ENCODE assay signal across 8 cellular contexts in genomic region chr4:55949480-55949802, GRCh38. TPM values are rescaled to one million over a fixed set of nuclear protein-coding genes. Genes with fewer than 3 reads are reported as not detected.
DNase-seq lines count a peak whose midpoint lies in the region; ATAC-seq, FAIRE-seq and TF ChIP-seq lines count a peak whose summit lies in the region.

No MANE protein-coding gene starts in this region.

- peaks cover 4 to 24% (median 5%) of the 10 kb centered on the region in 3 donors for H3K36me3 Mint-ChIP-seq in CD8-positive, alpha-beta memory T cell

- peak overlapping the region; percentile 38 for H2BK120ac ChIP-seq in H1 (replicated peaks; ENCODE audit: low read depth, low read length)

- WGBS in H1 (ENCODE audit: extremely low coverage in 1 of 2, insufficient coverage in 1 of 2, insufficient read length in 1 of 2, insufficient replicate concordance in 2 of 2, low coverage in 1 of 2, low lambda C conversion rate in 2 of 2, missing lambda C conversion rate in 1 of 2), 2 experiments, result 7% methylated on average over 3 of the region's 3 CpGs; no CpG with 5 or more reads in 1 of the 2 experiments

- no peak overlapping the region for H3K18ac ChIP-seq in H1 (ENCODE audit: extremely low read depth, low read length)

- H3K9me3 ChIP-seq in CD8-positive, alpha-beta memory T cell (ENCODE audit: low read length), result no peaks in the 10 kb centered on the region
- no peaks in the 10 kb centered on the region for H3K9me3 ChIP-seq in OCI-LY3 (ENCODE audit: insufficient read depth, low read length)
- no peaks in the 10 kb centered on the region for H3K9me3 ChIP-seq in H1 (ENCODE audit: insufficient read depth in 2 of 2, low read depth in 1 of 2, low read length in 1 of 2)
- H3K9me3 ChIP-seq in neutrophil, result no peaks in the 10 kb centered on the region

- H3K27me3 Mint-ChIP-seq in CD8-positive, alpha-beta memory T cell, result no peaks in the 10 kb centered on the region

- H3K4me1 Mint-ChIP-seq in CD8-positive, alpha-beta memory T cell, result peaks cover 36 to 53% (median 52%) of the 10 kb centered on the region in 3 donors

- H2BK15ac ChIP-seq in H1 (ENCODE audit: low read length), result no peak overlapping the region

- no peaks in the 10 kb centered on the region for H3K36me3 ChIP-seq in CD8-positive, alpha-beta memory T cell (ENCODE audit: insufficient read depth, low read length)
- H3K36me3 ChIP-seq in OCI-LY3 (replicated peaks; ENCODE audit: low read depth, low read length), result peaks cover 11% of the 10 kb centered on the region
- H3K36me3 ChIP-seq in H1 (ENCODE audit: control insufficient read depth in 2 of 4, insufficient read depth in 4 of 4, low read length in 3 of 4), result peaks cover 0 to 7% (median 3%) of the 10 kb centered on the region in 4 experiments; a peak in 3 of 8 replicates
- H3K36me3 ChIP-seq in neutrophil, result peaks cover 8% of the 10 kb centered on the region

- no peak overlapping the region for H2BK12ac ChIP-seq in H1 (ENCODE audit: low read depth, low read length)

- no peak for ATAC-seq in HG02973 (IDR thresholded peaks at IDR 0.05; ENCODE audit: unreplicated experiment)

- H4K5ac ChIP-seq in H1 (ENCODE audit: insufficient read length, low read depth, low read length), result peak overlapping the region; percentile 16

- H4K91ac ChIP-seq in H1 (replicated peaks; ENCODE audit: insufficient read length, low read length), result no peak overlapping the region

- no peak for TF ChIP-seq CTCF in OCI-LY3 (IDR thresholded peaks at IDR 0.05; ENCODE audit: low read depth, low read length)
- no peak for TF ChIP-seq CTCF in H1 (IDR thresholded peaks at IDR 0.05; ENCODE audit: control extremely low read depth in 1 of 3, insufficient read depth in 1 of 3, low read depth in 1 of 3, low read length in 3 of 3)
- TF ChIP-seq CTCF in neutrophil (IDR thresholded peaks at IDR 0.05), result no peak

- no peak overlapping the region for H2AK5ac ChIP-seq in H1 (ENCODE audit: low read depth, low read length)

- no peak overlapping the region for H4K8ac ChIP-seq in H1 (ENCODE audit: extremely low read depth, insufficient read depth, low read length)

- H4K20me1 ChIP-seq in OCI-LY3 (ENCODE audit: insufficient read depth, low read length), result no peaks in the 10 kb centered on the region
- no peaks in the 10 kb centered on the region for H4K20me1 ChIP-seq in H1 (replicated peaks in 1 of 2; ENCODE audit: control insufficient read depth in 1 of 2, insufficient read depth in 2 of 2, low read length in 2 of 2)

- H3K79me1 ChIP-seq in H1 (ENCODE audit: low read depth, low read length), result no peaks in the 10 kb centered on the region

- peak overlapping the region; percentile 82 for H3K27ac ChIP-seq in CD8-positive, alpha-beta memory T cell (ENCODE audit: low read depth, low read length)
- H3K27ac ChIP-seq in OCI-LY3 (ENCODE audit: low read length), result peak overlapping the region; percentile 90
- H3K27ac ChIP-seq in H1 (ENCODE audit: low read depth, low read length), result peak overlapping the region; percentile 81
- H3K27ac ChIP-seq in neutrophil, result peak overlapping the region; percentile 96

- no peak for TF ChIP-seq POLR2A in H1 (IDR thresholded peaks at IDR 0.05; ENCODE audit: control extremely low read depth in 1 of 2, low read depth in 2 of 2, low read length in 2 of 2)

- peak overlapping the region; percentile 96; the same call in 1 of the 2 replicates for H2BK5ac ChIP-seq in H1 (ENCODE audit: low read depth, low read length)

- no peak overlapping the region for H3K23ac ChIP-seq in H1 (ENCODE audit: insufficient read length)

- no peak for TF ChIP-seq RAD21 in H1 (IDR thresholded peaks at IDR 0.05 in 1 of 2, conservative IDR thresholded peaks at IDR 0.05 in 1 of 2; ENCODE audit: low read depth in 2 of 2, low read length in 2 of 2)

- H3K79me2 ChIP-seq in OCI-LY3 (ENCODE audit: low read length) (peaks cover 31% of the 10 kb centered on the region), H1 (ENCODE audit: control insufficient read depth in 1 of 2, insufficient read depth in 2 of 2, low read length in 2 of 2) (peaks cover 0 to 20% of the 10 kb centered on the region in 2 experiments; a peak in 2 of 4 replicates)

- H3K27me3 ChIP-seq in CD8-positive, alpha-beta memory T cell (ENCODE audit: insufficient read depth, low read length, poor library complexity, severe bottlenecking), result no peaks in the 10 kb centered on the region
- no peaks in the 10 kb centered on the region for H3K27me3 ChIP-seq in OCI-LY3 (ENCODE audit: low read depth, low read length)
- no peaks in the 10 kb centered on the region for H3K27me3 ChIP-seq in H1 (replicated peaks in 1 of 4; ENCODE audit: control insufficient read depth in 3 of 4, extremely low read depth in 1 of 4, insufficient read depth in 3 of 4, low read length in 3 of 4)
- H3K27me3 ChIP-seq in neutrophil, result no peaks in the 10 kb centered on the region

- peak overlapping the region; percentile 87 for H3K4me3 ChIP-seq in CD8-positive, alpha-beta memory T cell (ENCODE audit: low read length)
- H3K4me3 ChIP-seq in OCI-LY3 (ENCODE audit: low read length) (peak overlapping the region; percentile 87), H1 (ENCODE audit: extremely low read depth in 1 of 4, insufficient read depth in 2 of 4, low read depth in 3 of 4, low read length in 4 of 4) (peak overlapping the region; percentile 80 to 84 (median 82)), neutrophil (ENCODE audit: low read depth in 1 of 2, low read length in 1 of 2) (peak overlapping the region; percentile 69 to 99)

- peak overlapping the region; percentile 41; the same call in 1 of the 2 replicates for H2AFZ ChIP-seq in OCI-LY3 (ENCODE audit: low read depth, low read length)
- peak overlapping the region; percentile 96 for H2AFZ ChIP-seq in H1 (ENCODE audit: low read length)

- POLR2A ChIA-PET in CD8-positive, alpha-beta memory T cell (lab: Charles Lee), result interaction anchor here (0.7 to 1.4 kb wide), 6 partner anchors 9 to 519 kb away, joined by 3 to 13 read pairs (median 6); partner anchors contain the start of genes AASDH, PAICS and PPAT
- POLR2A ChIA-PET in H1 (lab: Charles Lee; ENCODE audit: partially characterized antibody), result interaction anchor here (0.6 to 2.0 kb wide), 13 partner anchors 9 to 437 kb away, joined by 3 to 5 read pairs (median 3); partner anchors contain the start of gene AASDH

- H2BK20ac ChIP-seq in H1 (ENCODE audit: low read length), result no peak overlapping the region

- no peak for FAIRE-seq in H1 (lab: Jason Lieb, UNC)

- no peaks in the 10 kb centered on the region for H3K9me3 Mint-ChIP-seq in CD8-positive, alpha-beta memory T cell

- H3K9ac ChIP-seq in OCI-LY3 (ENCODE audit: low read length) (peak overlapping the region; percentile 74), H1 (replicated peaks in 1 of 4; ENCODE audit: extremely low read depth in 1 of 4, low read depth in 3 of 4, low read length in 3 of 4) (peak overlapping the region; percentile 65 to 89 (median 76))

- peak overlapping the region; percentile 75 for H3K56ac ChIP-seq in H1 (replicated peaks; ENCODE audit: insufficient read length, low read depth, low read length)

- peak overlapping the region; percentile 64 to 98 (median 94) for H3K27ac Mint-ChIP-seq in CD8-positive, alpha-beta memory T cell

- H3K4me2 ChIP-seq in OCI-LY3 (ENCODE audit: low read length) (peak overlapping the region; percentile 85), H1 (ENCODE audit: insufficient read depth in 1 of 2, low read depth in 2 of 2, low read length in 2 of 2) (peak overlapping the region; percentile 40 to 64)

- H3K23me2 ChIP-seq in H1 (ENCODE audit: low read depth, low read length), result peaks cover 2% of the 10 kb centered on the region; the same call in 1 of the 2 replicates

- no peak overlapping the region for H3K4ac ChIP-seq in H1 (replicated peaks; ENCODE audit: insufficient read length, low read depth, low read length)

- CTCF ChIA-PET in CD8-positive, alpha-beta memory T cell (lab: Charles Lee), result interaction anchor here (0.8 to 2.9 kb wide), 25 partner anchors 9 to 1029 kb away, joined by 3 to 30 read pairs (median 6); partner anchors contain the start of genes AASDH, NOA1, PAICS and POLR2B
- CTCF ChIA-PET in H1 (lab: Charles Lee; ENCODE audit: partially characterized antibody), result interaction anchor here (0.5 to 1.8 kb wide), 15 partner anchors 8 to 340 kb away, joined by 3 to 18 read pairs (median 3); no protein-coding TSS in a partner anchor

- H3K4me3 Mint-ChIP-seq in CD8-positive, alpha-beta memory T cell, result peak overlapping the region; percentile 86 to 97 (median 94)

- no peak for TF ChIP-seq EP300 in H1 (IDR thresholded peaks at IDR 0.05; ENCODE audit: borderline replicate concordance in 1 of 2, low read depth in 2 of 2, low read length in 2 of 2)

- DNase-seq in CD8-positive, alpha-beta memory T cell, result no peak
- DNase-seq in H1 (ENCODE audit: low read depth in 1 of 2, low spot score in 2 of 2), result no peak
- DNase-seq in NCI-H526 treated with DMSO at 0.1 percent for 48 hours (lab: John Stamatoyannopoulos, UW), result no peak
- no peak for DNase-seq in LoVo (ENCODE audit: low spot score)
- DNase-seq in stimulated activated CD8-positive, alpha-beta memory T cell treated with anti-CD3 and anti-CD28 coated beads, Interleukin-4, amount 100 ng/mL, for 48 hours, result no peak

- peaks cover 29% of the 10 kb centered on the region for H3K4me1 ChIP-seq in CD8-positive, alpha-beta memory T cell (ENCODE audit: insufficient read depth, low read length)
- H3K4me1 ChIP-seq in OCI-LY3 (ENCODE audit: low read length) (peaks cover 18% of the 10 kb centered on the region), H1 (replicated peaks in 1 of 4; ENCODE audit: control insufficient read depth in 3 of 4, insufficient read depth in 4 of 4, low read length in 3 of 4) (peaks cover 0 to 2% (median under 1%) of the 10 kb centered on the region in 4 experiments; a peak in 4 of 7 replicates), neutrophil (ENCODE audit: control insufficient read depth in 1 of 2, insufficient read depth in 1 of 2, low read depth in 1 of 2, low read length in 1 of 2) (peaks cover 32 to 34% of the 10 kb centered on the region in 2 experiments)

- H3K14ac ChIP-seq in H1 (ENCODE audit: insufficient read length), result no peak overlapping the region

TF ChIP-seq in H1, 55 proteins besides CTCF, POLR2A, EP300 and RAD21 (continues in another document):
- TF ChIP-seq SP4 (IDR thresholded peaks at IDR 0.05; ENCODE audit: low read length), result no peak
- no peak for TF ChIP-seq YY1 (IDR thresholded peaks at IDR 0.05; ENCODE audit: low read depth, low read length)
- no peak for TF ChIP-seq SUZ12 (IDR thresholded peaks at IDR 0.05; ENCODE audit: low read length)
- TF ChIP-seq CEBPB (IDR thresholded peaks at IDR 0.05; ENCODE audit: low read depth, low read length), result no peak

RNA-seq across cellular contexts. Expression of gene CEP135, which starts 0.7 kb away (rescaled TPM):
- total RNA-seq in CD8-positive, alpha-beta memory T cell, result 10 to 100 TPM; 15.8 to 16.1 TPM
- polyA plus RNA-seq in CD8-positive, alpha-beta memory T cell, result 8.3 TPM
- total RNA-seq in H1 (2021; fragmentation: NEBNext Ultra II Directional; extraction: Animal tissue kit (Norgen Biotek cat#: 25700)), result 12.4 and 14.5 TPM in 2 replicates
- 2.0 and 2.7 TPM in 2 replicates for polyA plus RNA-seq in H1 (2011; rRNA removed)
- polyA plus RNA-seq in H1 (2011; cell fraction: cytosol; rRNA removed), result 5.8 TPM
- 3.5 TPM for polyA plus RNA-seq in H1 (2011; cell fraction: nucleus; rRNA removed)
- polyA plus RNA-seq in H1 (2012, experiment 1 of 2), result 3.5 to 8.2 TPM (median 4.8 TPM) in 4 replicates
- 0.51 TPM for polyA plus RNA-seq in H1 (2012, experiment 2 of 2)
- 7.9 TPM for polyA plus RNA-seq in H1 (2013, experiment 1 of 2)
- polyA plus RNA-seq in H1 (2013, experiment 2 of 2), result 7.4 TPM
- polyA minus RNA-seq in H1 (2011; rRNA and poly(A)+ RNA removed), result 5.8 and 6.5 TPM in 2 replicates
- polyA minus RNA-seq in H1 (2011; cell fraction: cytosol; rRNA and poly(A)+ RNA removed), result 4.0 TPM
- 22.2 TPM for polyA minus RNA-seq in H1 (2011; cell fraction: nucleus; rRNA and poly(A)+ RNA removed)
